Comparison of ENCODE assay signal across 19 cellular contexts in genomic region chr7:87452279-87452678, GRCh38. TPM values are rescaled to one million over a fixed set of nuclear protein-coding genes. Genes with fewer than 3 reads are reported as not detected.
A peak's percentile ranks its signal among the peaks of the same experiment; 100 is the strongest.
DNase-seq lines count a peak whose midpoint lies in the region; ATAC-seq and TF ChIP-seq lines count a peak whose summit lies in the region.
"Had no signal": no experiment of that assay in that cellular context is flagged by ENCODE, and none has a peak within 500 bp of the region (broad histone marks: within the 10 kb centered on the region; RNA-seq: fewer than 3 reads in every experiment).

No MANE protein-coding gene starts in this region.

- peaks cover 28% of the 10 kb centered on the region for H3K36me3 Mint-ChIP-seq in nephron progenitor cell (ENCODE audit: low read depth)
- no peaks in the 10 kb centered on the region for H3K36me3 Mint-ChIP-seq in chondrocyte (ENCODE audit: low read depth)
- no peaks in the 10 kb centered on the region for H3K36me3 Mint-ChIP-seq in activated T-helper 17 cell treated with anti-CD3 and anti-CD28 coated beads, Interleukin-2, amount 50 U/mL, for 72 hours (ENCODE audit: low read depth)
- H3K36me3 Mint-ChIP-seq: CD4-positive, CD25-positive, alpha-beta regulatory T cell had no signal

- H3K9me3 Mint-ChIP-seq in nephron progenitor cell (no peaks in the 10 kb centered on the region), chondrocyte (ENCODE audit: low read depth) (no peaks in the 10 kb centered on the region)
- no peaks in the 10 kb centered on the region for H3K9me3 Mint-ChIP-seq in activated T-helper 17 cell treated with anti-CD3 and anti-CD28 coated beads, Interleukin-2, amount 50 U/mL, for 72 hours
- H3K9me3 Mint-ChIP-seq: GM23338 had no signal

- peaks cover 42% of the 10 kb centered on the region for H3K4me1 Mint-ChIP-seq in nephron progenitor cell
- no peaks in the 10 kb centered on the region for H3K4me1 Mint-ChIP-seq in chondrocyte (ENCODE audit: low read depth)
- no peaks in the 10 kb centered on the region for H3K4me1 Mint-ChIP-seq in activated T-helper 17 cell treated with anti-CD3 and anti-CD28 coated beads, Interleukin-2, amount 50 U/mL, for 72 hours
- H3K4me1 Mint-ChIP-seq: CD4-positive, CD25-positive, alpha-beta regulatory T cell had no signal

- H3K27me3 Mint-ChIP-seq in nephron progenitor cell (ENCODE audit: low read depth, poor library complexity) (no peaks in the 10 kb centered on the region), chondrocyte (ENCODE audit: low read depth) (peaks cover 5% of the 10 kb centered on the region)
- peaks cover 20% of the 10 kb centered on the region for H3K27me3 Mint-ChIP-seq in activated T-helper 17 cell treated with anti-CD3 and anti-CD28 coated beads, Interleukin-2, amount 50 U/mL, for 72 hours

- DNase-seq in DMS 273 (lab: John Stamatoyannopoulos, UW; ENCODE audit: unreplicated experiment) (peak; percentile 18), DMS 273 treated with DMSO at 0.1 percent for 48 hours (lab: John Stamatoyannopoulos, UW) (no peak), RKO (ENCODE audit: low spot score) (peak; percentile 11), epithelial cell of proximal tubule (ENCODE audit: low read depth) (no peak), nephron progenitor cell (no peak), chondrocyte (ENCODE audit: low spot score) (no peak)
- DNase-seq in activated CD4-positive, alpha-beta T cell treated with anti-CD3 and anti-CD28 coated beads, Interleukin-2, amount 50 U/mL, for 48 hours: no peak
- DNase-seq: 8988T; Calu3; CD4-positive, CD25-positive, alpha-beta regulatory T cell; DMS79 treated with DMSO at 0.1 percent for 48 hours; Kasumi-1; MV-4-11; NCI-H1436; NCI-H2081; NCI-H510A treated with DMSO at 0.1 percent for 48 hours; SJCRH30 had no signal

- TF ChIP-seq CTCF in epithelial cell of proximal tubule (conservative IDR thresholded peaks at IDR 0.05; ENCODE audit: low read depth, low read length): peak; percentile 31
- TF ChIP-seq CTCF in nephron progenitor cell (IDR thresholded peaks at IDR 0.05): no peak
- no peak for TF ChIP-seq CTCF in chondrocyte (IDR thresholded peaks at IDR 0.05)

- H3K4me3 Mint-ChIP-seq in nephron progenitor cell: no peak overlapping the region
- H3K4me3 Mint-ChIP-seq in chondrocyte (ENCODE audit: unreplicated experiment): no peak overlapping the region
- no peak overlapping the region for H3K4me3 Mint-ChIP-seq in activated T-helper 17 cell treated with anti-CD3 and anti-CD28 coated beads, Interleukin-2, amount 50 U/mL, for 72 hours
- H3K4me3 Mint-ChIP-seq: CD4-positive, CD25-positive, alpha-beta regulatory T cell; GM23338 had no signal

- H3K27ac Mint-ChIP-seq in nephron progenitor cell: no peak overlapping the region
- H3K27ac Mint-ChIP-seq in chondrocyte (ENCODE audit: unreplicated experiment): no peak overlapping the region
- no peak overlapping the region for H3K27ac Mint-ChIP-seq in activated T-helper 17 cell treated with anti-CD3 and anti-CD28 coated beads, Interleukin-2, amount 50 U/mL, for 72 hours
- H3K27ac Mint-ChIP-seq: CD4-positive, CD25-positive, alpha-beta regulatory T cell; GM23338 had no signal

- no peak overlapping the region for H3K4me3 ChIP-seq in epithelial cell of proximal tubule (ENCODE audit: low read depth, low read length)
- H3K4me3 ChIP-seq: GM23338, SJCRH30 had no signal

- ATAC-seq in activated T-helper 17 cell treated with anti-CD3 and anti-CD28 coated beads, Interleukin-2, amount 50 U/mL, for 72 hours (replicated peaks): no peak
- ATAC-seq: GM23338 had no signal

RNA-seq across cellular contexts. Expression of gene ABCB4, which starts 23.2 kb away (rescaled TPM):
- total RNA-seq in epithelial cell of proximal tubule (0.58 and 12.6 TPM in 2 replicates), chondrocyte (0.10 to 0.15 TPM in 2 of 3 replicates, not detected in the other)
- total RNA-seq in activated T-helper 17 cell treated with anti-CD3 and anti-CD28 coated beads, Interleukin-2, amount 50 U/mL, for 72 hours: not detected
- total RNA-seq: Calu3; CD4-positive, CD25-positive, alpha-beta regulatory T cell had no signal

Comparison
In these comparisons a context has a peak if more than half of its experiments do, and no peak if none do; other contexts are left out.
1. DNase-seq: peak in DMS 273 (single experiment) and RKO (single experiment); none in DMS 273 treated with DMSO at 0.1 percent for 48 hours (single experiment), epithelial cell of proximal tubule (single experiment), nephron progenitor cell (single experiment), chondrocyte (single experiment) and activated CD4-positive, alpha-beta T cell treated with anti-CD3 and anti-CD28 coated beads, Interleukin-2, amount 50 U/mL, for 48 hours (0 of 2).